ENCODE assay signal across 16 cellular contexts in genomic region chr17:66524848-66525247, GRCh38.
DNase-seq lines count a peak whose midpoint lies in the region; TF ChIP-seq lines count a peak whose summit lies in the region.
"Had no signal": no experiment of that assay in that cellular context is flagged by ENCODE, and none has a peak within 500 bp of the region (broad histone marks: within the 10 kb centered on the region; RNA-seq: fewer than 3 reads in every experiment).

No MANE protein-coding gene starts in this region.

- H3K4me3 Mint-ChIP-seq in activated CD4-positive, alpha-beta memory T cell treated with anti-CD3 and anti-CD28 coated beads for 36 hours: no peak overlapping the region
- no peak overlapping the region for H3K4me3 Mint-ChIP-seq in activated CD4-positive, alpha-beta memory T cell treated with anti-CD3 and anti-CD28 coated beads, Interleukin-2, amount 10 ng/mL, durations not matched to agents 7 days and 5 days
- H3K4me3 Mint-ChIP-seq in T-helper 2 cell treated with Interferon-gamma antibody and Interleukin-4, amounts not matched to agents 5 μg/mL and 100 μg/mL, for 36 hours: no peak overlapping the region
- no peak overlapping the region for H3K4me3 Mint-ChIP-seq in stimulated activated naive CD8-positive, alpha-beta T cell treated with anti-CD3 and anti-CD28 coated beads, Interleukin-15, Interleukin-2, amounts not matched to agents 100 ng/mL and 50 ng/mL, for 24 hours
- no peak overlapping the region for H3K4me3 Mint-ChIP-seq in MCF 10A (ENCODE audit: unreplicated experiment)
- H3K4me3 Mint-ChIP-seq: activated B cell treated with CpG ODN at 0.5 μM for 24 hours, nephron progenitor cell had no signal

- POLR2A ChIA-PET in activated CD4-positive, alpha-beta memory T cell treated with anti-CD3 and anti-CD28 coated beads for 36 hours (lab: Charles Lee): interaction anchor here (0.5 to 1.0 kb wide), 4 partner anchors 11 to 193 kb away, joined by 3 read pairs; no protein-coding TSS in a partner anchor
- POLR2A ChIA-PET in activated CD4-positive, alpha-beta memory T cell treated with anti-CD3 and anti-CD28 coated beads, Interleukin-2, amount 10 ng/mL, durations not matched to agents 7 days and 5 days (lab: Charles Lee): no interaction called here
- POLR2A ChIA-PET in MCF 10A (lab: Yijun Ruan, JAX): interaction anchor here (0.7 kb wide), 1 partner anchor 57 kb away, joined by 3 read pairs; no protein-coding TSS in a partner anchor

- CTCF ChIA-PET in activated CD4-positive, alpha-beta memory T cell treated with anti-CD3 and anti-CD28 coated beads for 36 hours (lab: Charles Lee): interaction anchor here (0.8 kb wide), 1 partner anchor 22 kb away, joined by 3 read pairs; no protein-coding TSS in a partner anchor
- CTCF ChIA-PET in activated CD4-positive, alpha-beta memory T cell treated with anti-CD3 and anti-CD28 coated beads, Interleukin-2, amount 10 ng/mL, durations not matched to agents 7 days and 5 days (lab: Charles Lee): interaction anchor here (0.6 kb wide), 1 partner anchor 154 kb away, joined by 3 read pairs; no protein-coding TSS in a partner anchor
- CTCF ChIA-PET in MCF 10A (lab: Yijun Ruan, JAX): interaction anchor here (0.6 kb wide), 1 partner anchor 39 kb away, joined by 4 read pairs; no protein-coding TSS in a partner anchor

- peaks cover 43% of the 10 kb centered on the region for H3K36me3 Mint-ChIP-seq in activated CD4-positive, alpha-beta memory T cell treated with anti-CD3 and anti-CD28 coated beads for 36 hours
- peaks cover 32% of the 10 kb centered on the region for H3K36me3 Mint-ChIP-seq in activated CD4-positive, alpha-beta memory T cell treated with anti-CD3 and anti-CD28 coated beads, Interleukin-2, amount 10 ng/mL, durations not matched to agents 7 days and 5 days (ENCODE audit: low read depth)
- H3K36me3 Mint-ChIP-seq in T-helper 2 cell treated with Interferon-gamma antibody and Interleukin-4, amounts not matched to agents 5 μg/mL and 100 μg/mL, for 36 hours (ENCODE audit: low read depth): peaks cover 31% of the 10 kb centered on the region
- H3K36me3 Mint-ChIP-seq in stimulated activated naive CD8-positive, alpha-beta T cell treated with anti-CD3 and anti-CD28 coated beads, Interleukin-15, Interleukin-2, amounts not matched to agents 100 ng/mL and 50 ng/mL, for 24 hours (ENCODE audit: low read depth): peaks cover 65% of the 10 kb centered on the region
- H3K36me3 Mint-ChIP-seq in MCF 10A (ENCODE audit: insufficient read depth, unreplicated experiment): no peaks in the 10 kb centered on the region

- H3K9me3 Mint-ChIP-seq in activated CD4-positive, alpha-beta memory T cell treated with anti-CD3 and anti-CD28 coated beads for 36 hours: peaks cover 9% of the 10 kb centered on the region
- H3K9me3 Mint-ChIP-seq in activated CD4-positive, alpha-beta memory T cell treated with anti-CD3 and anti-CD28 coated beads, Interleukin-2, amount 10 ng/mL, durations not matched to agents 7 days and 5 days: no peaks in the 10 kb centered on the region
- no peaks in the 10 kb centered on the region for H3K9me3 Mint-ChIP-seq in T-helper 2 cell treated with Interferon-gamma antibody and Interleukin-4, amounts not matched to agents 5 μg/mL and 100 μg/mL, for 36 hours
- H3K9me3 Mint-ChIP-seq in stimulated activated naive CD8-positive, alpha-beta T cell treated with anti-CD3 and anti-CD28 coated beads, Interleukin-15, Interleukin-2, amounts not matched to agents 100 ng/mL and 50 ng/mL, for 24 hours: peaks cover 5% of the 10 kb centered on the region
- no peaks in the 10 kb centered on the region for H3K9me3 Mint-ChIP-seq in MCF 10A (ENCODE audit: unreplicated experiment)
- H3K9me3 Mint-ChIP-seq: nephron progenitor cell had no signal

- DNase-seq in activated CD4-positive, alpha-beta memory T cell treated with anti-CD3 and anti-CD28 coated beads for 36 hours: peak; percentile 41
- no peak for DNase-seq in activated CD4-positive, alpha-beta memory T cell treated with anti-CD3 and anti-CD28 coated beads, Interleukin-2, amount 10 ng/mL, durations not matched to agents 7 days and 5 days
- DNase-seq in T-helper 2 cell treated with Interferon-gamma antibody and Interleukin-4, amounts not matched to agents 5 μg/mL and 100 μg/mL, for 36 hours (ENCODE audit: low spot score): peak; percentile 26
- DNase-seq in ecto neural progenitor cell (ENCODE audit: low spot score) (peak; percentile 24), MCF 10A (ENCODE audit: unreplicated experiment) (no peak), NCI-H345 (lab: John Stamatoyannopoulos, UW) (no peak), DMS53 treated with DMSO at 0.1 percent for 48 hours (lab: John Stamatoyannopoulos, UW; ENCODE audit: unreplicated experiment) (no peak)
- DNase-seq: activated B cell treated with CpG ODN at 0.5 μM for 24 hours; DMS53; effector memory CD4-positive, alpha-beta T cell; gastrocnemius medialis; hypothalamus; NCI-H1694 treated with DMSO at 0.1 percent for 48 hours; NCI-H526 treated with DMSO at 0.1 percent for 48 hours; nephron progenitor cell had no signal

- TF ChIP-seq CTCF in MCF 10A (IDR thresholded peaks at IDR 0.05; ENCODE audit: unreplicated experiment): no peak

- no peaks in the 10 kb centered on the region for H3K27me3 Mint-ChIP-seq in activated CD4-positive, alpha-beta memory T cell treated with anti-CD3 and anti-CD28 coated beads for 36 hours
- H3K27me3 Mint-ChIP-seq in activated CD4-positive, alpha-beta memory T cell treated with anti-CD3 and anti-CD28 coated beads, Interleukin-2, amount 10 ng/mL, durations not matched to agents 7 days and 5 days: no peaks in the 10 kb centered on the region
- no peaks in the 10 kb centered on the region for H3K27me3 Mint-ChIP-seq in T-helper 2 cell treated with Interferon-gamma antibody and Interleukin-4, amounts not matched to agents 5 μg/mL and 100 μg/mL, for 36 hours (ENCODE audit: low read depth)
- no peaks in the 10 kb centered on the region for H3K27me3 Mint-ChIP-seq in stimulated activated naive CD8-positive, alpha-beta T cell treated with anti-CD3 and anti-CD28 coated beads, Interleukin-15, Interleukin-2, amounts not matched to agents 100 ng/mL and 50 ng/mL, for 24 hours
- H3K27me3 Mint-ChIP-seq in MCF 10A (ENCODE audit: insufficient read depth, unreplicated experiment): no peaks in the 10 kb centered on the region
- H3K27me3 Mint-ChIP-seq: activated B cell treated with CpG ODN at 0.5 μM for 24 hours had no signal

- no TSS peak for BruUV-seq in MCF 10A (replicated peaks; lab: Mats Ljungman, UMichigan)

- H3K27ac Mint-ChIP-seq in activated CD4-positive, alpha-beta memory T cell treated with anti-CD3 and anti-CD28 coated beads for 36 hours: peak overlapping the region; percentile 39
- no peak overlapping the region for H3K27ac Mint-ChIP-seq in activated CD4-positive, alpha-beta memory T cell treated with anti-CD3 and anti-CD28 coated beads, Interleukin-2, amount 10 ng/mL, durations not matched to agents 7 days and 5 days
- no peak overlapping the region for H3K27ac Mint-ChIP-seq in T-helper 2 cell treated with Interferon-gamma antibody and Interleukin-4, amounts not matched to agents 5 μg/mL and 100 μg/mL, for 36 hours
- peak overlapping the region; percentile 41 for H3K27ac Mint-ChIP-seq in stimulated activated naive CD8-positive, alpha-beta T cell treated with anti-CD3 and anti-CD28 coated beads, Interleukin-15, Interleukin-2, amounts not matched to agents 100 ng/mL and 50 ng/mL, for 24 hours
- no peak overlapping the region for H3K27ac Mint-ChIP-seq in MCF 10A (ENCODE audit: low read depth, unreplicated experiment)
- H3K27ac Mint-ChIP-seq: activated B cell treated with CpG ODN at 0.5 μM for 24 hours, nephron progenitor cell had no signal

- intact Hi-C loops in activated CD4-positive, alpha-beta memory T cell treated with anti-CD3 and anti-CD28 coated beads for 36 hours (cut with micrococcal nuclease): no loop called here
- intact Hi-C loops in MCF 10A (cut with micrococcal nuclease): no loop called here

- H3K4me1 Mint-ChIP-seq in activated CD4-positive, alpha-beta memory T cell treated with anti-CD3 and anti-CD28 coated beads for 36 hours (ENCODE audit: low read depth): peaks cover 63% of the 10 kb centered on the region
- H3K4me1 Mint-ChIP-seq in activated CD4-positive, alpha-beta memory T cell treated with anti-CD3 and anti-CD28 coated beads, Interleukin-2, amount 10 ng/mL, durations not matched to agents 7 days and 5 days: peaks cover 59% of the 10 kb centered on the region
- H3K4me1 Mint-ChIP-seq in T-helper 2 cell treated with Interferon-gamma antibody and Interleukin-4, amounts not matched to agents 5 μg/mL and 100 μg/mL, for 36 hours (ENCODE audit: low read depth): peaks cover 40% of the 10 kb centered on the region
- H3K4me1 Mint-ChIP-seq in stimulated activated naive CD8-positive, alpha-beta T cell treated with anti-CD3 and anti-CD28 coated beads, Interleukin-15, Interleukin-2, amounts not matched to agents 100 ng/mL and 50 ng/mL, for 24 hours (ENCODE audit: low read depth): peaks cover 69% of the 10 kb centered on the region
- H3K4me1 Mint-ChIP-seq in MCF 10A (ENCODE audit: insufficient read depth, unreplicated experiment): peaks cover 13% of the 10 kb centered on the region
- H3K4me1 Mint-ChIP-seq: activated B cell treated with CpG ODN at 0.5 μM for 24 hours had no signal

Comparison
In these comparisons a context has a peak if more than half of its experiments do, and no peak if none do; other contexts are left out.
1. DNase-seq: peak in activated CD4-positive, alpha-beta memory T cell treated with anti-CD3 and anti-CD28 coated beads for 36 hours (single experiment), T-helper 2 cell treated with Interferon-gamma antibody and Interleukin-4, amounts not matched to agents 5 μg/mL and 100 μg/mL, for 36 hours (single experiment) and ecto neural progenitor cell (single experiment); none in activated CD4-positive, alpha-beta memory T cell treated with anti-CD3 and anti-CD28 coated beads, Interleukin-2, amount 10 ng/mL, durations not matched to agents 7 days and 5 days (single experiment), MCF 10A (single experiment), NCI-H345 (single experiment) and DMS53 treated with DMSO at 0.1 percent for 48 hours (single experiment).
2. H3K27ac Mint-ChIP-seq: peak in activated CD4-positive, alpha-beta memory T cell treated with anti-CD3 and anti-CD28 coated beads for 36 hours (single experiment) and stimulated activated naive CD8-positive, alpha-beta T cell treated with anti-CD3 and anti-CD28 coated beads, Interleukin-15, Interleukin-2, amounts not matched to agents 100 ng/mL and 50 ng/mL, for 24 hours (single experiment); none in activated CD4-positive, alpha-beta memory T cell treated with anti-CD3 and anti-CD28 coated beads, Interleukin-2, amount 10 ng/mL, durations not matched to agents 7 days and 5 days (single experiment), T-helper 2 cell treated with Interferon-gamma antibody and Interleukin-4, amounts not matched to agents 5 μg/mL and 100 μg/mL, for 36 hours (single experiment) and MCF 10A (single experiment).